In genomic region chr9:130371196-130371966, GRCh38 we compare ENCODE assay signal across 19 cellular contexts.
"Had no signal": no experiment of that assay in that cellular context is flagged by ENCODE, and none has a peak within 500 bp of the region (broad histone marks: within the 10 kb centered on the region; RNA-seq: fewer than 3 reads in every experiment).

No MANE protein-coding gene starts in this region.

- DNase-seq: activated B cell treated with CpG ODN at 0.5 μM for 24 hours; activated CD4-positive, alpha-beta memory T cell treated with anti-CD3 and anti-CD28 coated beads for 36 hours; activated CD4-positive, alpha-beta T cell treated with anti-CD3 and anti-CD28 coated beads for 4 hours; activated gamma-delta T cell treated with Interleukin-2 at 50 U/mL for 16 hours; activated T-cell treated with anti-CD3 and anti-CD28 coated beads for 4 hours; amniotic stem cell; body of pancreas; central memory CD4-positive, alpha-beta T cell; colonic mucosa; head of caudate nucleus; left lung; stimulated activated CD4-positive, alpha-beta T cell treated with anti-CD3 and anti-CD28 coated beads, Interleukin-2, amount 100 ng/mL, for 24 hours; T-helper 2 cell had no signal

- H3K4me1 ChIP-seq: body of pancreas, colonic mucosa, left lung, prostate gland, right atrium auricular region, vagina had no signal

- H3K9me3 ChIP-seq: body of pancreas, colonic mucosa, left lung, prostate gland, right atrium auricular region, vagina had no signal

- ATAC-seq: activated naive CD4-positive, alpha-beta T cell treated with anti-CD3 and anti-CD28 coated beads, Interleukin-2, amount 50 U/mL, for 72 hours; body of pancreas; left lung had no signal

- H3K36me3 ChIP-seq: colonic mucosa, left lung, prostate gland, right atrium auricular region, vagina had no signal

- FAIRE-seq: frontal cortex, kidney had no signal

- H3K4me3 ChIP-seq: body of pancreas, colonic mucosa, left lung, prostate gland, right atrium auricular region, vagina had no signal

- H3K27ac ChIP-seq: body of pancreas, colonic mucosa, left lung, prostate gland, right atrium auricular region, vagina had no signal

- H3K27me3 ChIP-seq: body of pancreas, colonic mucosa, left lung, right atrium auricular region, vagina had no signal
